Comparison of ENCODE assay signal across 11 cellular contexts in the genomic region with DNA sequence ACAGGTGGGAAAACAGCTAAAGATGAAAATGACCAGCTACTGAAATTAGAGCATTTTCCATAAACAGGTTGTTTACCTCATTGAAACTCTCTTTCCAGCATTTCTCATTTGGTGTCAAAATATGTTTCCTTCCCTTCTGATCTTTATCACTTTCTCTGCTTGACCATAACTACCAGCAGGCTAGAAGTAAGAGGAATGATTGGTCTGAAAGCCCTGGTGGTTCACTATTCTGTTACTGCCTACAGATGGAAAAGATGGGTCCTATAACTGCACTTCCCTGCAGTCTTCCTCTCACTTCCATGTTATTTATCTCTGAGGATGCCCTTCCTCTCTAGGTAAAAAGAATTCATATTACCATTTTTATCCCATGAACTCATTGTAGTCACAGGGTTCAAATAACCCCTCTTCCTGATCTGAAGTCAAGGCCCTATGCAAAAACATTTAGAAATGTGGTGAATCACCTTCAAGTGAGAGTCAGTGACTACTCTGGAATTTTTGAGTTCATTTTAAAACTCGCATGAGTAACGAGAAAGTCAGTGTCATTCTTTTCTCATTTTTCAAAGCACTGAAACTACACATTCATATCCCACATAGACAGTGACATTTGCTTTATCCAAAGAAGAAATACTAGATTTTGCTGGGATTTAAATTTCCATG. TPM values are rescaled to one million over a fixed set of nuclear protein-coding genes. Genes with fewer than 3 reads are reported as not detected.
DNase-seq lines count a peak whose midpoint lies in the region; ATAC-seq and TF ChIP-seq lines count a peak whose summit lies in the region.
"Had no signal": no experiment of that assay in that cellular context is flagged by ENCODE, and none has a peak within 500 bp of the region (broad histone marks: within the 10 kb centered on the region; RNA-seq: fewer than 3 reads in every experiment).

No MANE protein-coding gene starts in this region.

- H3K27ac ChIP-seq in GM23248 (peak overlapping the region; percentile 96), skin epidermis (peak overlapping the region in 16 of 21 experiments; percentile 55 to 86 (median 76)), MM.1S (ENCODE audit: low read length) (no peak overlapping the region)
- no peak overlapping the region for H3K27ac ChIP-seq in effector memory CD4-positive, alpha-beta T cell (ENCODE audit: insufficient read depth, low read length, poor library complexity, severe bottlenecking)
- H3K27ac ChIP-seq: stomach had no signal

- H3K9ac ChIP-seq in GM23248: peak overlapping the region; percentile 83
- H3K9ac ChIP-seq in MM.1S (ENCODE audit: low read length): no peak overlapping the region

- DNase-seq in GM23248 (peak; percentile 94), fibroblast of mammary gland (ENCODE audit: low read depth) (peak; percentile 89), MM.1S (no peak), KBM-7 (no peak)
- DNase-seq in effector memory CD4-positive, alpha-beta T cell: no peak
- DNase-seq: Kasumi-1, left ventricle myocardium superior, NCI-H526, stomach had no signal

- no peaks in the 10 kb centered on the region for H3K27me3 ChIP-seq in GM23248 (replicated peaks; ENCODE audit: insufficient read depth)
- H3K27me3 ChIP-seq in MM.1S (replicated peaks; ENCODE audit: insufficient read depth, low read length): no peaks in the 10 kb centered on the region
- no peaks in the 10 kb centered on the region for H3K27me3 ChIP-seq in effector memory CD4-positive, alpha-beta T cell (replicated peaks; ENCODE audit: control insufficient read depth, insufficient read depth, low read length, poor library complexity, severe bottlenecking)
- H3K27me3 ChIP-seq: stomach had no signal

- TF ChIP-seq CTCF in fibroblast of mammary gland (conservative IDR thresholded peaks at IDR 0.05; ENCODE audit: control insufficient read depth, insufficient read depth, low read depth, low read length) (no peak), MM.1S (IDR thresholded peaks at IDR 0.05; ENCODE audit: low read length) (no peak)

- H3K4me3 ChIP-seq in GM23248 (peak overlapping the region; percentile 68), fibroblast of mammary gland (ENCODE audit: control insufficient read depth, low read depth, low read length) (no peak overlapping the region), skin epidermis (no peak overlapping the region), MM.1S (ENCODE audit: low read length) (no peak overlapping the region)
- H3K4me3 ChIP-seq in effector memory CD4-positive, alpha-beta T cell (ENCODE audit: insufficient read depth, low read depth, low read length, poor library complexity, severe bottlenecking): no peak overlapping the region
- H3K4me3 ChIP-seq: stomach had no signal

- peaks cover 66% of the 10 kb centered on the region for H3F3A ChIP-seq in GM23248 (ENCODE audit: insufficient read depth)
- no peaks in the 10 kb centered on the region for H3F3A ChIP-seq in MM.1S (ENCODE audit: insufficient read depth, low read length)

- H3K9me3 ChIP-seq in GM23248 (ENCODE audit: low read depth) (no peaks in the 10 kb centered on the region), MM.1S (replicated peaks; ENCODE audit: insufficient read depth, low read length) (no peaks in the 10 kb centered on the region)
- H3K9me3 ChIP-seq in effector memory CD4-positive, alpha-beta T cell (ENCODE audit: control insufficient read depth, low read length): no peaks in the 10 kb centered on the region
- H3K9me3 ChIP-seq: stomach had no signal

- H3K36me3 ChIP-seq in GM23248 (ENCODE audit: low read depth) (no peaks in the 10 kb centered on the region), MM.1S (replicated peaks; ENCODE audit: insufficient read depth, low read length) (no peaks in the 10 kb centered on the region)
- H3K36me3 ChIP-seq in effector memory CD4-positive, alpha-beta T cell (ENCODE audit: control insufficient read depth, insufficient read depth, low read length): no peaks in the 10 kb centered on the region
- H3K36me3 ChIP-seq: stomach had no signal

- in situ Hi-C loops in GM23248 (cut with MboI): no loop called here
- in situ Hi-C loops in KBM-7 (cut with MboI; ENCODE audit: low pct_unique_long_range_greater_than_20kb, low sequenced_read_pairs): no loop called here

- WGBS in GM23248 (ENCODE audit: low coverage in 1 of 2, low lambda C conversion rate in 2 of 2, missing lambda C conversion rate in 2 of 2), 2 experiments: 0% methylated on average over 2 of the region's 2 CpGs

- H3K4me1 ChIP-seq in GM23248 (ENCODE audit: insufficient read depth) (peaks cover 64% of the 10 kb centered on the region), MM.1S (ENCODE audit: low read length) (no peaks in the 10 kb centered on the region)
- H3K4me1 ChIP-seq in effector memory CD4-positive, alpha-beta T cell (ENCODE audit: control insufficient read depth, insufficient read depth, low read length, poor library complexity, severe bottlenecking): no peaks in the 10 kb centered on the region

- ATAC-seq in SK-N-SH treated with all-trans-retinoic acid at 6 μM for 48 hours: peak; percentile 80
- ATAC-seq: left ventricle myocardium superior had no signal

- H4K20me1 ChIP-seq in GM23248 (ENCODE audit: insufficient read depth): no peaks in the 10 kb centered on the region
- H4K20me1 ChIP-seq in MM.1S (ENCODE audit: insufficient read depth, low read length): no peaks in the 10 kb centered on the region

- H3K79me2 ChIP-seq in GM23248 (ENCODE audit: insufficient read depth) (no peaks in the 10 kb centered on the region), MM.1S (ENCODE audit: low read length) (no peaks in the 10 kb centered on the region)

- peak overlapping the region; percentile 95 for H3K4me2 ChIP-seq in GM23248 (ENCODE audit: unreplicated experiment)
- H3K4me2 ChIP-seq in MM.1S (ENCODE audit: low read depth, low read length): no peak overlapping the region

- H3K9me2 ChIP-seq in GM23248 (ENCODE audit: insufficient read depth): no peaks in the 10 kb centered on the region
- no peaks in the 10 kb centered on the region for H3K9me2 ChIP-seq in MM.1S (replicated peaks; ENCODE audit: insufficient read depth, low read length)

- 0 out of 2 replicates have a peak overlapping the region, but pooled peaks have one; percentile 2 for H2AFZ ChIP-seq in GM23248
- no peak overlapping the region for H2AFZ ChIP-seq in MM.1S (ENCODE audit: low read length)

TF ChIP-seq in SK-N-SH treated with all-trans-retinoic acid at 6 μM for 48 hours, 23 proteins besides CTCF, POLR2A, EP300 and RAD21:
- TF ChIP-seq TOX (CRISPR knock-in tag; IDR thresholded peaks at IDR 0.05; ENCODE audit: borderline replicate concordance) (no peak), ZNF8 (CRISPR knock-in tag; IDR thresholded peaks at IDR 0.05) (no peak), TCF4 (CRISPR knock-in tag; IDR thresholded peaks at IDR 0.05; ENCODE audit: borderline replicate concordance) (no peak), ZFP3 (CRISPR knock-in tag; IDR thresholded peaks at IDR 0.05) (no peak), ISL1 (CRISPR knock-in tag; IDR thresholded peaks at IDR 0.05) (no peak; the same call in 1 of the 2 replicates), BACH2 (CRISPR knock-in tag; IDR thresholded peaks at IDR 0.05; ENCODE audit: borderline replicate concordance) (no peak), GLIS3 (CRISPR knock-in tag; IDR thresholded peaks at IDR 0.05) (no peak), OSR1 (CRISPR knock-in tag; IDR thresholded peaks at IDR 0.05) (no peak), ZFP30 (CRISPR knock-in tag; IDR thresholded peaks at IDR 0.05) (no peak)

RNA-seq across cellular contexts. Expression of gene ZNF474, which starts 51.6 kb away (rescaled TPM):
- 0.43 TPM in 1 of 2 replicates, not detected in the other for total RNA-seq in GM23248 (2014; rRNA removed; shearing (Covaris generic))
- polyA plus RNA-seq in GM23248 (2016; fragmentation: Nextera tagmentation; extraction: Ambion mirVana): 0.21 and 0.23 TPM in 2 replicates
- total RNA-seq: left ventricle myocardium superior had no signal

Comparison
In these comparisons a context has a peak if more than half of its experiments do, and no peak if none do; other contexts are left out.
1. DNase-seq: peak in GM23248 (single experiment) and fibroblast of mammary gland (single experiment); none in MM.1S (single experiment), effector memory CD4-positive, alpha-beta T cell (0 of 3) and KBM-7 (single experiment).
2. H3K27ac ChIP-seq: peak in GM23248 (single experiment) and skin epidermis (16 of 21); none in MM.1S (single experiment) and effector memory CD4-positive, alpha-beta T cell (single experiment).